35 cellular contexts compared by ENCODE assay signal in genomic region chr15:75209289-75209676, GRCh38. TPM values are rescaled to one million over a fixed set of nuclear protein-coding genes. Genes with fewer than 3 reads are reported as not detected.
DNase-seq lines count a peak whose midpoint lies in the region; ATAC-seq and TF ChIP-seq lines count a peak whose summit lies in the region.
"Had no signal": no experiment of that assay in that cellular context is flagged by ENCODE, and none has a peak within 500 bp of the region (broad histone marks: within the 10 kb centered on the region; RNA-seq: fewer than 3 reads in every experiment).

No MANE protein-coding gene starts in this region.

- POLR2A ChIA-PET in activated CD8-positive, alpha-beta T cell treated with anti-CD3 and anti-CD28 coated beads, Interleukin-2, amount 10 ng/mL, durations not matched to agents 7 days and 5 days (lab: Charles Lee): interaction anchor here (1.5 to 2.1 kb wide), 3 partner anchors 166 to 186 kb away, joined by 4 to 6 read pairs (median 6); partner anchors contain the start of gene PPCDC
- POLR2A ChIA-PET in activated CD8-positive, alpha-beta T cell treated with anti-CD3 and anti-CD28 coated beads for 36 hours (lab: Charles Lee): interaction anchor here (0.6 to 1.7 kb wide), 6 partner anchors 9 to 1288 kb away, joined by 3 to 7 read pairs (median 4); no protein-coding TSS in a partner anchor
- POLR2A ChIA-PET in activated CD4-positive, alpha-beta memory T cell treated with anti-CD3 and anti-CD28 coated beads for 36 hours (lab: Charles Lee): no interaction called here

- H3K4me3 ChIP-seq in left lung: no peak overlapping the region
- H3K4me3 ChIP-seq: adrenal gland, dorsolateral prefrontal cortex, esophagus squamous epithelium, HAP-1, heart left ventricle, psoas muscle, suprapubic skin, upper lobe of right lung had no signal

- no TSS peak for BruUV-seq in Calu3 (replicated peaks; lab: Mats Ljungman, UMichigan)

- peaks cover 51% of the 10 kb centered on the region for H3K36me3 Mint-ChIP-seq in activated CD8-positive, alpha-beta T cell treated with anti-CD3 and anti-CD28 coated beads, Interleukin-2, amount 10 ng/mL, durations not matched to agents 7 days and 5 days (ENCODE audit: low read depth)
- H3K36me3 Mint-ChIP-seq in activated CD8-positive, alpha-beta T cell treated with anti-CD3 and anti-CD28 coated beads for 36 hours (ENCODE audit: low read depth): peaks cover 33% of the 10 kb centered on the region
- H3K36me3 Mint-ChIP-seq in Calu3 (ENCODE audit: insufficient read depth, unreplicated experiment): peaks cover 97% of the 10 kb centered on the region
- peaks cover 8% of the 10 kb centered on the region for H3K36me3 Mint-ChIP-seq in brain
- peaks cover 12% of the 10 kb centered on the region for H3K36me3 Mint-ChIP-seq in progenitor cell of endocrine pancreas (ENCODE audit: insufficient read depth)
- peaks cover 13% of the 10 kb centered on the region for H3K36me3 Mint-ChIP-seq in activated CD4-positive, alpha-beta memory T cell treated with anti-CD3 and anti-CD28 coated beads for 36 hours

- intact Hi-C loops in activated CD8-positive, alpha-beta T cell treated with anti-CD3 and anti-CD28 coated beads for 36 hours (cut with micrococcal nuclease): no loop called here
- intact Hi-C loops in Calu3 (cut with micrococcal nuclease; ENCODE audit: unreplicated experiment) (loop anchor here (10.0 kb wide), 1 partner anchor 54 kb away; no protein-coding TSS in a partner anchor), left lung (cut with DNase I) (loop anchor here in 1 of 2 donors (10.0 kb wide), 1 partner anchor 174 kb away; no protein-coding TSS in a partner anchor)
- intact Hi-C loops in activated CD4-positive, alpha-beta memory T cell treated with anti-CD3 and anti-CD28 coated beads for 36 hours (cut with micrococcal nuclease): loop anchor here (10.0 kb wide), 1 partner anchor 334 kb away; the partner anchor contains the start of gene SCAMP2

- H3K9me3 ChIP-seq in left lung: no peaks in the 10 kb centered on the region
- H3K9me3 ChIP-seq: adrenal gland, esophagus squamous epithelium, HAP-1, heart left ventricle, psoas muscle, suprapubic skin, upper lobe of right lung had no signal

- no peak for TF ChIP-seq CTCF in activated CD8-positive, alpha-beta T cell treated with anti-CD3 and anti-CD28 coated beads for 36 hours (IDR thresholded peaks at IDR 0.05)
- TF ChIP-seq CTCF in Calu3 (IDR thresholded peaks at IDR 0.05; ENCODE audit: unreplicated experiment): no peak
- TF ChIP-seq CTCF in brain (conservative IDR thresholded peaks at IDR 0.05): no peak
- no peak for TF ChIP-seq CTCF in progenitor cell of endocrine pancreas (IDR thresholded peaks at IDR 0.05; ENCODE audit: unreplicated experiment)
- no peak for TF ChIP-seq CTCF in left lung (IDR thresholded peaks at IDR 0.05)

- H3K9me3 Mint-ChIP-seq in activated CD8-positive, alpha-beta T cell treated with anti-CD3 and anti-CD28 coated beads, Interleukin-2, amount 10 ng/mL, durations not matched to agents 7 days and 5 days (ENCODE audit: insufficient read depth): no peaks in the 10 kb centered on the region
- no peaks in the 10 kb centered on the region for H3K9me3 Mint-ChIP-seq in activated CD8-positive, alpha-beta T cell treated with anti-CD3 and anti-CD28 coated beads for 36 hours
- no peaks in the 10 kb centered on the region for H3K9me3 Mint-ChIP-seq in Calu3 (ENCODE audit: low read depth, unreplicated experiment)
- no peaks in the 10 kb centered on the region for H3K9me3 Mint-ChIP-seq in brain
- no peaks in the 10 kb centered on the region for H3K9me3 Mint-ChIP-seq in progenitor cell of endocrine pancreas (ENCODE audit: low read depth)
- H3K9me3 Mint-ChIP-seq in activated CD4-positive, alpha-beta memory T cell treated with anti-CD3 and anti-CD28 coated beads for 36 hours: no peaks in the 10 kb centered on the region
- H3K9me3 Mint-ChIP-seq: mesothelial cell of epicardium; T-helper 2 cell treated with Interferon-gamma antibody and Interleukin-4, amounts not matched to agents 5 μg/mL and 100 μg/mL, for 36 hours had no signal

- H3K4me1 Mint-ChIP-seq in activated CD8-positive, alpha-beta T cell treated with anti-CD3 and anti-CD28 coated beads, Interleukin-2, amount 10 ng/mL, durations not matched to agents 7 days and 5 days (ENCODE audit: low read depth): peaks cover 48% of the 10 kb centered on the region
- peaks cover 28% of the 10 kb centered on the region for H3K4me1 Mint-ChIP-seq in activated CD8-positive, alpha-beta T cell treated with anti-CD3 and anti-CD28 coated beads for 36 hours (ENCODE audit: low read depth)
- peaks cover 42% of the 10 kb centered on the region for H3K4me1 Mint-ChIP-seq in Calu3 (ENCODE audit: low read depth, unreplicated experiment)
- H3K4me1 Mint-ChIP-seq in brain: peaks cover 15% of the 10 kb centered on the region
- peaks cover 15% of the 10 kb centered on the region for H3K4me1 Mint-ChIP-seq in progenitor cell of endocrine pancreas (ENCODE audit: low read depth)
- peaks cover 16% of the 10 kb centered on the region for H3K4me1 Mint-ChIP-seq in activated CD4-positive, alpha-beta memory T cell treated with anti-CD3 and anti-CD28 coated beads for 36 hours (ENCODE audit: low read depth)

- H3K36me3 ChIP-seq in left lung: peaks cover 0 to 87% of the 10 kb centered on the region in 2 donors

- H3K4me1 ChIP-seq in left lung: peaks cover 6 to 38% of the 10 kb centered on the region in 2 donors
- H3K4me1 ChIP-seq: foreskin keratinocyte had no signal

- no peak overlapping the region for H3K27ac ChIP-seq in left lung
- H3K27ac ChIP-seq: brain microvascular endothelial cell, esophagus squamous epithelium, foreskin keratinocyte, HL-60, psoas muscle, suprapubic skin, upper lobe of right lung had no signal

- H3K27ac Mint-ChIP-seq in activated CD8-positive, alpha-beta T cell treated with anti-CD3 and anti-CD28 coated beads, Interleukin-2, amount 10 ng/mL, durations not matched to agents 7 days and 5 days: peak overlapping the region; percentile 65
- no peak overlapping the region for H3K27ac Mint-ChIP-seq in activated CD8-positive, alpha-beta T cell treated with anti-CD3 and anti-CD28 coated beads for 36 hours
- peak overlapping the region; percentile 37 for H3K27ac Mint-ChIP-seq in Calu3 (ENCODE audit: unreplicated experiment)
- peak overlapping the region in 4 of 5 experiments; percentile 7 to 45 (median 42) for H3K27ac Mint-ChIP-seq in brain
- peak overlapping the region; percentile 73 for H3K27ac Mint-ChIP-seq in progenitor cell of endocrine pancreas
- H3K27ac Mint-ChIP-seq in activated CD4-positive, alpha-beta memory T cell treated with anti-CD3 and anti-CD28 coated beads for 36 hours: no peak overlapping the region
- H3K27ac Mint-ChIP-seq: mesothelial cell of epicardium; T-helper 2 cell treated with Interferon-gamma antibody and Interleukin-4, amounts not matched to agents 5 μg/mL and 100 μg/mL, for 36 hours had no signal

- DNase-seq in activated CD8-positive, alpha-beta T cell treated with anti-CD3 and anti-CD28 coated beads, Interleukin-2, amount 10 ng/mL, durations not matched to agents 7 days and 5 days: no peak
- no peak for DNase-seq in activated CD8-positive, alpha-beta T cell treated with anti-CD3 and anti-CD28 coated beads for 36 hours
- no peak for DNase-seq in Calu3
- DNase-seq in progenitor cell of endocrine pancreas (ENCODE audit: low spot score, unreplicated experiment): no peak
- no peak for DNase-seq in left lung
- DNase-seq in activated CD4-positive, alpha-beta memory T cell treated with anti-CD3 and anti-CD28 coated beads for 36 hours: no peak
- DNase-seq: activated naive CD4-positive, alpha-beta T cell treated with Interleukin-2 at 50 U/mL for 16 hours; brain microvascular endothelial cell; esophagus squamous epithelium; foreskin keratinocyte; KG1; MM.1S; NCI-H2081 treated with DMSO at 0.1 percent for 48 hours; NCI-H345; occipital lobe; psoas muscle; SHP77 treated with DMSO at 0.1 percent for 48 hours; stimulated activated CD4-positive, alpha-beta T cell treated with anti-CD3 and anti-CD28 coated beads, Interleukin-15, amount 100 ng/mL, for 24 hours; stimulated activated CD4-positive, alpha-beta T cell treated with anti-CD3 and anti-CD28 coated beads, Interleukin-4, amount 100 ng/mL, for 4 hours; upper lobe of right lung had no signal

- no peak for ATAC-seq in activated CD8-positive, alpha-beta T cell treated with anti-CD3 and anti-CD28 coated beads, Interleukin-2, amount 10 ng/mL, durations not matched to agents 7 days and 5 days
- no peak for ATAC-seq in activated CD8-positive, alpha-beta T cell treated with anti-CD3 and anti-CD28 coated beads for 36 hours
- ATAC-seq in left lung (no peak), GM21447 (IDR thresholded peaks at IDR 0.05; ENCODE audit: unreplicated experiment) (no peak)
- ATAC-seq: foreskin keratinocyte, heart left ventricle, Panc1, psoas muscle, upper lobe of right lung had no signal

- no peak overlapping the region for H3K4me3 Mint-ChIP-seq in activated CD8-positive, alpha-beta T cell treated with anti-CD3 and anti-CD28 coated beads, Interleukin-2, amount 10 ng/mL, durations not matched to agents 7 days and 5 days
- H3K4me3 Mint-ChIP-seq in activated CD8-positive, alpha-beta T cell treated with anti-CD3 and anti-CD28 coated beads for 36 hours: no peak overlapping the region
- H3K4me3 Mint-ChIP-seq in Calu3 (ENCODE audit: low read depth, unreplicated experiment): peak overlapping the region; percentile 6
- peak overlapping the region in 1 of 5 experiments; percentile 4 for H3K4me3 Mint-ChIP-seq in brain
- no peak overlapping the region for H3K4me3 Mint-ChIP-seq in progenitor cell of endocrine pancreas (ENCODE audit: low read depth)
- H3K4me3 Mint-ChIP-seq in activated CD4-positive, alpha-beta memory T cell treated with anti-CD3 and anti-CD28 coated beads for 36 hours: no peak overlapping the region
- H3K4me3 Mint-ChIP-seq: mesothelial cell of epicardium; T-helper 2 cell treated with Interferon-gamma antibody and Interleukin-4, amounts not matched to agents 5 μg/mL and 100 μg/mL, for 36 hours had no signal

- H3K27me3 ChIP-seq in left lung: no peaks in the 10 kb centered on the region
- H3K27me3 ChIP-seq: adrenal gland, brain microvascular endothelial cell, dorsolateral prefrontal cortex, esophagus squamous epithelium, foreskin keratinocyte, heart left ventricle, suprapubic skin, upper lobe of right lung had no signal

- no peaks in the 10 kb centered on the region for H3K27me3 Mint-ChIP-seq in activated CD8-positive, alpha-beta T cell treated with anti-CD3 and anti-CD28 coated beads, Interleukin-2, amount 10 ng/mL, durations not matched to agents 7 days and 5 days (ENCODE audit: low read depth)
- no peaks in the 10 kb centered on the region for H3K27me3 Mint-ChIP-seq in activated CD8-positive, alpha-beta T cell treated with anti-CD3 and anti-CD28 coated beads for 36 hours
- H3K27me3 Mint-ChIP-seq in Calu3 (ENCODE audit: unreplicated experiment) (no peaks in the 10 kb centered on the region), brain (no peaks in the 10 kb centered on the region), progenitor cell of endocrine pancreas (no peaks in the 10 kb centered on the region)
- H3K27me3 Mint-ChIP-seq in activated CD4-positive, alpha-beta memory T cell treated with anti-CD3 and anti-CD28 coated beads for 36 hours: no peaks in the 10 kb centered on the region

- CTCF ChIA-PET in activated CD8-positive, alpha-beta T cell treated with anti-CD3 and anti-CD28 coated beads, Interleukin-2, amount 10 ng/mL, durations not matched to agents 7 days and 5 days (lab: Charles Lee): interaction anchor here (2.0 to 2.6 kb wide), 3 partner anchors 173 to 180 kb away, joined by 6 to 10 read pairs (median 7); no protein-coding TSS in a partner anchor
- CTCF ChIA-PET in activated CD8-positive, alpha-beta T cell treated with anti-CD3 and anti-CD28 coated beads for 36 hours (lab: Charles Lee): interaction anchor here (0.8 to 1.2 kb wide), 3 partner anchors 13 to 166 kb away, joined by 3 to 5 read pairs (median 3); no protein-coding TSS in a partner anchor
- CTCF ChIA-PET in Calu3 (lab: Charles Lee): interaction anchor here (2.1 kb wide), 1 partner anchor 166 kb away, joined by 10 read pairs; no protein-coding TSS in a partner anchor
- CTCF ChIA-PET in activated CD4-positive, alpha-beta memory T cell treated with anti-CD3 and anti-CD28 coated beads for 36 hours (lab: Charles Lee): interaction anchor here (0.8 to 2.7 kb wide), 4 partner anchors 166 to 259 kb away, joined by 3 to 18 read pairs (median 6); no protein-coding TSS in a partner anchor

RNA-seq across cellular contexts. Expression of gene C15orf39, which starts 7.6 kb away (rescaled TPM):
- 10 to 100 TPM; 57.2 to 59.4 TPM for total RNA-seq in activated CD8-positive, alpha-beta T cell treated with anti-CD3 and anti-CD28 coated beads, Interleukin-2, amount 10 ng/mL, durations not matched to agents 7 days and 5 days
- 10 to 100 TPM; 22.1 to 24.1 TPM for total RNA-seq in activated CD8-positive, alpha-beta T cell treated with anti-CD3 and anti-CD28 coated beads for 36 hours
- total RNA-seq in Calu3 (2022) (77.2 and 86.5 TPM in 2 replicates), progenitor cell of endocrine pancreas (80.0 and 83.4 TPM in 2 replicates), left lung (10 to 100 TPM; 19.9 to 35.7 TPM)
- 15.4 TPM for polyA plus RNA-seq in brain (ENCODE audit: insufficient read depth, low read depth, low replicate concordance)
- total RNA-seq in activated CD4-positive, alpha-beta memory T cell treated with anti-CD3 and anti-CD28 coated beads for 36 hours: 10 to 100 TPM; 14.1 to 14.2 TPM

RNA-seq across cellular contexts. Expression of gene GOLGA6C, which starts 48.9 kb away (rescaled TPM):
- not detected for total RNA-seq in activated CD8-positive, alpha-beta T cell treated with anti-CD3 and anti-CD28 coated beads, Interleukin-2, amount 10 ng/mL, durations not matched to agents 7 days and 5 days
- total RNA-seq in activated CD8-positive, alpha-beta T cell treated with anti-CD3 and anti-CD28 coated beads for 36 hours: not detected
- total RNA-seq in Calu3 (2022) (not detected in 2 replicates), progenitor cell of endocrine pancreas (not detected in 2 replicates), left lung (not detected)
- polyA plus RNA-seq in brain (ENCODE audit: insufficient read depth, low read depth, low replicate concordance): not detected
- total RNA-seq in activated CD4-positive, alpha-beta memory T cell treated with anti-CD3 and anti-CD28 coated beads for 36 hours: not detected
- total RNA-seq: A172; activated CD8-positive, alpha-beta memory T cell treated with anti-CD3 and anti-CD28 coated beads for 36 hours; adrenal gland; chondrocyte; esophagus squamous epithelium; foreskin keratinocyte; heart left ventricle; occipital lobe; psoas muscle; suprapubic skin; upper lobe of right lung had no signal
- polyA plus RNA-seq: adrenal gland, foreskin keratinocyte, heart left ventricle, keratinocyte had no signal

Comparison
In these comparisons a context has a peak if more than half of its experiments do, and no peak if none do; other contexts are left out.
1. H3K27ac Mint-ChIP-seq: peak in activated CD8-positive, alpha-beta T cell treated with anti-CD3 and anti-CD28 coated beads, Interleukin-2, amount 10 ng/mL, durations not matched to agents 7 days and 5 days (single experiment), Calu3 (single experiment), brain (4 of 5) and progenitor cell of endocrine pancreas (single experiment); none in activated CD8-positive, alpha-beta T cell treated with anti-CD3 and anti-CD28 coated beads for 36 hours (single experiment) and activated CD4-positive, alpha-beta memory T cell treated with anti-CD3 and anti-CD28 coated beads for 36 hours (single experiment).